ENCODE assay signal across 8 cellular contexts in the genomic region with DNA sequence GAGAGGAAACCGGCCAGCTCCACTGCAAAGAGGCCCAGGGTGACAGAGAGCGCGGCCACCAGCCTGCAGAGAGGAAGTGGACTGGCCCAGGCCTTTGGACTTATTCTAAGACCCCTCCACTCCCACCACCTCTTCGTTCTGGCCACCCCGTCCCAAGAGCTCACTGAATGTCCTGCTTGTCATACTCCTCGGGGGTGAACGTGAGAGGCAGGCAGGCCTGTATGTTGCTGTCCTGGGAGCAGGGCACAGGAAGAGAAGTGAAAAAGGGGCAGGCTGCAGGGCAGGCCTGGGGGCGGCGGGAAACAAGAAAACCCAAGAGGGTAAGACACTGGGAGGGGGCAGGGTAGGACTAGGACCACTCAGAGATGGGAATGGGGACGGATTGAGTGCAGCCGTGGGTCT. TPM values are rescaled to one million over a fixed set of nuclear protein-coding genes. Genes with fewer than 3 reads are reported as not detected.
A peak's percentile ranks its signal among the peaks of the same experiment; 100 is the strongest.
DNase-seq lines count a peak whose midpoint lies in the region; ATAC-seq, FAIRE-seq and TF ChIP-seq lines count a peak whose summit lies in the region.

No MANE protein-coding gene starts in this region.

- H3K9me2 ChIP-seq in SU-DHL-6 (replicated peaks; ENCODE audit: insufficient read depth, low read length), result no peaks in the 10 kb centered on the region

- FAIRE-seq in pancreas (lab: Jason Lieb, UNC), result no peak

- H3K9me3 ChIP-seq in A673 (ENCODE audit: low read depth, low read length, poor library complexity, severe bottlenecking), result no peaks in the 10 kb centered on the region
- H3K9me3 ChIP-seq in SU-DHL-6 (ENCODE audit: insufficient read depth, low read length), result no peaks in the 10 kb centered on the region
- no peaks in the 10 kb centered on the region for H3K9me3 ChIP-seq in pancreas

- DNase-seq in A673 (ENCODE audit: low spot score), result no peak
- DNase-seq in fibroblast of mammary gland (ENCODE audit: low read depth), result no peak
- DNase-seq in pancreas, result peak in 3 of 6 donors; percentile 38 to 62 (median 52)
- DNase-seq in stimulated activated CD4-positive, alpha-beta T cell treated with anti-CD3 and anti-CD28 coated beads, Interleukin-4, amount 100 ng/mL, for 4 hours, result no peak

- no peaks in the 10 kb centered on the region for H3K27me3 ChIP-seq in A673 (replicated peaks; ENCODE audit: insufficient read depth, low read depth, low read length, poor library complexity)
- H3K27me3 ChIP-seq in SU-DHL-6 (ENCODE audit: low read length), result no peaks in the 10 kb centered on the region
- no peaks in the 10 kb centered on the region for H3K27me3 ChIP-seq in pancreas

- H3K4me2 ChIP-seq in SU-DHL-6 (ENCODE audit: low read depth, low read length, poor library complexity, severe bottlenecking), result peak overlapping the region; percentile 91

- POLR2A ChIA-PET in A673 (lab: Charles Lee; ENCODE audit: low non-redundant PET), result interaction anchor here (0.5 kb wide), 1 partner anchor 56 kb away, joined by 3 read pairs; no protein-coding TSS in a partner anchor

- intact Hi-C loops in A673 (cut with micrococcal nuclease; ENCODE audit: unreplicated experiment) (no loop called here), pancreas (cut with DNase I) (no loop called here)

- no peaks in the 10 kb centered on the region for H3K36me3 ChIP-seq in A673 (ENCODE audit: insufficient read depth, low read length, poor library complexity, severe bottlenecking)
- H3K36me3 ChIP-seq in SU-DHL-6 (ENCODE audit: low read length), result no peaks in the 10 kb centered on the region
- H3K36me3 ChIP-seq in pancreas, result no peaks in the 10 kb centered on the region

- no peaks in the 10 kb centered on the region; the same call in 1 of the 2 replicates for H3K79me2 ChIP-seq in SU-DHL-6 (ENCODE audit: insufficient read depth, low read length)

- WGBS in pancreas, 2 donors, result 16 to 17% methylated on average over 11 of the region's 11 CpGs

- H3K4me3 ChIP-seq in A673 (ENCODE audit: low read depth, low read length, poor library complexity, severe bottlenecking) (peak overlapping the region; percentile 57), SU-DHL-6 (ENCODE audit: insufficient read depth, low read length, poor library complexity, severe bottlenecking) (peak overlapping the region; percentile 78), fibroblast of mammary gland (ENCODE audit: control insufficient read depth, low read depth, low read length) (peak overlapping the region; percentile 77), pancreas (peak overlapping the region; percentile 23 to 58 (median 34))

- ATAC-seq in GM21515 (IDR thresholded peaks at IDR 0.05; ENCODE audit: unreplicated experiment), result peak; percentile 1
- ATAC-seq in pancreas, result peak in 3 of 4 donors; percentile 1 to 12 (median 4)
- ATAC-seq in HG03280 (IDR thresholded peaks at IDR 0.05; ENCODE audit: unreplicated experiment), result no peak
- no peak for ATAC-seq in HG03520 (IDR thresholded peaks at IDR 0.05; ENCODE audit: unreplicated experiment)

- H3K4me1 ChIP-seq in A673 (ENCODE audit: insufficient read depth, low read length, poor library complexity, severe bottlenecking), result peaks cover 18% of the 10 kb centered on the region
- peaks cover 7 to 20% (median 7%) of the 10 kb centered on the region in 3 donors for H3K4me1 ChIP-seq in pancreas

- no TSS peak for BruUV-seq in A673 (replicated peaks; lab: Mats Ljungman, UMichigan)

- H2AFZ ChIP-seq in SU-DHL-6 (ENCODE audit: low read depth, low read length, severe bottlenecking), result peak overlapping the region; percentile 86

- H3F3A ChIP-seq in SU-DHL-6 (ENCODE audit: insufficient read depth), result peaks cover 28% of the 10 kb centered on the region

- peak overlapping the region; percentile 87 for H3K9ac ChIP-seq in SU-DHL-6 (ENCODE audit: low read length)

- CTCF ChIA-PET in A673 (lab: Charles Lee), result interaction anchor here (0.5 kb wide), 1 partner anchor 516 kb away, joined by 6 read pairs; no protein-coding TSS in a partner anchor

- H3K27ac ChIP-seq in A673 (ENCODE audit: low read depth, low read length, poor library complexity, severe bottlenecking) (peak overlapping the region; percentile 70), SU-DHL-6 (ENCODE audit: low read depth, low read length) (peak overlapping the region; percentile 45), pancreas (peak overlapping the region; percentile 33 to 69 (median 54))

- TF ChIP-seq CTCF in A673 (conservative IDR thresholded peaks at IDR 0.05; ENCODE audit: low read depth, low read length) (no peak), SU-DHL-6 (IDR thresholded peaks at IDR 0.05; ENCODE audit: insufficient read depth, low read length, poor library complexity, severe bottlenecking) (no peak), fibroblast of mammary gland (conservative IDR thresholded peaks at IDR 0.05; ENCODE audit: control insufficient read depth, insufficient read depth, low read depth, low read length) (no peak), pancreas (IDR thresholded peaks at IDR 0.05) (no peak)

- H4K20me1 ChIP-seq in SU-DHL-6 (ENCODE audit: low read depth, low read length), result no peaks in the 10 kb centered on the region

RNA-seq across cellular contexts. Expression of a gene that starts 0.4 kb away (rescaled TPM):
- total RNA-seq in A673 (2021), result 19.4 and 25.3 TPM in 2 replicates
- 10 to 100 TPM in 1 of 6 donors, 1 to 10 TPM in 5; 5.2 to 10.2 (median 6.3) TPM for total RNA-seq in pancreas
- 10 to 100 TPM in 1 of 2 donors, 1 to 10 TPM in 1; 5.7 to 11.1 TPM for polyA plus RNA-seq in pancreas

RNA-seq across cellular contexts. Expression of a gene that starts 13.0 kb away (rescaled TPM):
- 41.3 and 51.0 TPM in 2 replicates for total RNA-seq in A673 (2021)
- 10 to 100 TPM; 19.5 to 35.7 (median 29.6) TPM for total RNA-seq in pancreas
- 10 to 100 TPM; 29.8 to 82.0 TPM for polyA plus RNA-seq in pancreas

RNA-seq across cellular contexts. Expression of a gene that starts 14.2 kb away (rescaled TPM):
- total RNA-seq in A673 (2021) (3.7 TPM in 2 replicates), pancreas (10 to 100 TPM in 1 of 6 donors, 1 to 10 TPM in 5; 4.9 to 10.4 (median 6.9) TPM)
- 1 to 10 TPM; 4.5 to 6.1 TPM for polyA plus RNA-seq in pancreas

RNA-seq across cellular contexts. Expression of a gene that starts 23.6 kb away (rescaled TPM):
- total RNA-seq in A673 (2021), result 47.1 and 50.0 TPM in 2 replicates
- total RNA-seq in pancreas, result 100 to 1,000 TPM in 2 of 6 donors, 10 to 100 TPM in 4; 17.5 to 105 (median 67.6) TPM
- polyA plus RNA-seq in pancreas, result 100 to 1,000 TPM; 107 to 158 TPM

RNA-seq across cellular contexts. Expression of a gene that starts 34.6 kb away (rescaled TPM):
- total RNA-seq in A673 (2021), result 209 and 230 TPM in 2 replicates
- total RNA-seq in pancreas, result 1 to 10 TPM in 1 of 6 donors, under 1 TPM in 2, not detected in 3; 0.47 to 2.0 (median 0.95) TPM
- under 1 TPM; 0.40 to 0.72 TPM for polyA plus RNA-seq in pancreas

Comparison
In these comparisons a context has a peak if more than half of its experiments do, and no peak if none do; other contexts are left out.
1. ATAC-seq: peak in GM21515 (single experiment) and pancreas (3 of 4); none in HG03280 (single experiment) and HG03520 (single experiment).
2. Peak in every context shown above with its lines, with median percentiles within 50 percentile points of each other: H3K27ac ChIP-seq and H3K4me3 ChIP-seq.